8 cellular contexts compared by ENCODE assay signal in genomic region chr22:19447388-19448075, GRCh38. TPM values are rescaled to one million over a fixed set of nuclear protein-coding genes. Genes with fewer than 3 reads are reported as not detected.
DNase-seq lines count a peak whose midpoint lies in the region; ATAC-seq and TF ChIP-seq lines count a peak whose summit lies in the region.

TSS of gene C22orf39 (minus strand) at chr22:19447711. CDS start at chr22:19447688, 23 bp downstream.

- DNase-seq in DMS 273 (lab: John Stamatoyannopoulos, UW; ENCODE audit: unreplicated experiment) = peak; percentile 94
- DNase-seq in OCI-M2 (lab: John Stamatoyannopoulos, UW; ENCODE audit: unreplicated experiment) = peak; percentile 26
- peak; percentile 82 for DNase-seq in activated T-cell treated with anti-CD3 and anti-CD28 coated beads for 48 hours (ENCODE audit: low read depth)
- DNase-seq in epithelial cell of proximal tubule (ENCODE audit: low read depth) = peak; percentile 67
- peak; percentile 94 for DNase-seq in mucosa of gallbladder (ENCODE audit: low spot score)
- peak; percentile 66 to 74 for DNase-seq in stimulated activated CD8-positive, alpha-beta memory T cell treated with anti-CD3 and anti-CD28 coated beads, Interleukin-4, amount 100 ng/mL, for 4 hours (ENCODE audit: low read depth in 2 of 2, low spot score in 1 of 2)

- H3K27ac Mint-ChIP-seq in IgD-negative memory B cell = peak within 1 kb of the TSS; percentile 83 to 99 (median 97)

- peaks cover 2% of the 10 kb centered on the region for H3K36me3 Mint-ChIP-seq in IgD-negative memory B cell

- H3K4me3 ChIP-seq in epithelial cell of proximal tubule (ENCODE audit: low read depth, low read length) = peak within 1 kb of the TSS; percentile 63

- H3K4me3 Mint-ChIP-seq in IgD-negative memory B cell = peak within 1 kb of the TSS; percentile 84 to 98 (median 98)

- no peak for TF ChIP-seq CTCF in epithelial cell of proximal tubule (conservative IDR thresholded peaks at IDR 0.05; ENCODE audit: low read depth, low read length)

- H3K4me1 Mint-ChIP-seq in IgD-negative memory B cell = peaks cover 22 to 35% (median 23%) of the 10 kb centered on the region in 3 donors

- ATAC-seq in GM21528 (IDR thresholded peaks at IDR 0.05; ENCODE audit: low FRiP score, unreplicated experiment) = peak; percentile 79

- H3K27me3 Mint-ChIP-seq in IgD-negative memory B cell = no peaks in the 10 kb centered on the region

- H3K9me3 Mint-ChIP-seq in IgD-negative memory B cell = no peaks in the 10 kb centered on the region

RNA-seq across cellular contexts. Expression of gene C22orf39, which starts in this region (rescaled TPM):
- polyA plus RNA-seq in IgD-negative memory B cell = 49.6 TPM
- total RNA-seq in epithelial cell of proximal tubule (33.1 and 40.3 TPM in 2 replicates), mucosa of gallbladder (33.3 TPM)

Comparison
In these comparisons a context has a peak if more than half of its experiments do, and no peak if none do; other contexts are left out.
1. Peak in every context shown above with its lines: DNase-seq, ATAC-seq and H3K4me3 ChIP-seq.
2. DNase-seq: peak in every context shown above with its lines; median percentile 94 in DMS 273; 94 in mucosa of gallbladder; 82 in activated T-cell treated with anti-CD3 and anti-CD28 coated beads for 48 hours; 70 in stimulated activated CD8-positive, alpha-beta memory T cell treated with anti-CD3 and anti-CD28 coated beads, Interleukin-4, amount 100 ng/mL, for 4 hours; 67 in epithelial cell of proximal tubule; 26 in OCI-M2.